ENCODE assay signal across 8 cellular contexts in genomic region chr1:60978421-60979357, GRCh38.
A peak's percentile ranks its signal among the peaks of the same experiment; 100 is the strongest.
DNase-seq lines count a peak whose midpoint lies in the region; ATAC-seq, FAIRE-seq and TF ChIP-seq lines count a peak whose summit lies in the region.

No MANE protein-coding gene starts in this region.

- no peak overlapping the region for H3K4me2 ChIP-seq in mesenchymal stem cell (ENCODE audit: low read length, poor library complexity, severe bottlenecking)

- TF ChIP-seq CTCF in bronchial epithelial cell (IDR thresholded peaks at IDR 0.05; ENCODE audit: insufficient read depth, low read length, severe bottlenecking) (peak; percentile 89), testis (IDR thresholded peaks at IDR 0.05) (no peak)

- no peak overlapping the region for H4K8ac ChIP-seq in mesenchymal stem cell (ENCODE audit: low read length)

- H4K91ac ChIP-seq in mesenchymal stem cell (ENCODE audit: low read length), result no peak overlapping the region

- ATAC-seq in GM19035 (IDR thresholded peaks at IDR 0.05; ENCODE audit: unreplicated experiment) (peak; percentile 79), HG03342 (IDR thresholded peaks at IDR 0.05; ENCODE audit: unreplicated experiment) (peak; percentile 62)

- H2BK120ac ChIP-seq in mesenchymal stem cell (ENCODE audit: low read depth, low read length), result no peak overlapping the region

- H2AK5ac ChIP-seq in mesenchymal stem cell (ENCODE audit: low read length, severe bottlenecking), result no peak overlapping the region

- H3K36me3 ChIP-seq in CD4-positive, alpha-beta memory T cell (ENCODE audit: insufficient read depth, low read length), result no peaks in the 10 kb centered on the region
- H3K36me3 ChIP-seq in bronchial epithelial cell (ENCODE audit: control insufficient read depth, insufficient read depth, low read length) (no peaks in the 10 kb centered on the region), mesenchymal stem cell (ENCODE audit: control insufficient read depth in 1 of 2, insufficient read depth in 2 of 2, low read depth in 1 of 2, low read length in 2 of 2) (no peaks in the 10 kb centered on the region), testis (ENCODE audit: low read depth, missing control alignments) (no peaks in the 10 kb centered on the region)

- H3K79me1 ChIP-seq in mesenchymal stem cell (replicated peaks; ENCODE audit: low read length, poor library complexity, severe bottlenecking), result no peaks in the 10 kb centered on the region

- in situ Hi-C loops in SK-MEL-5 (cut with HindIII; ENCODE audit: low pct_unique_long_range_greater_than_20kb, low sequenced_read_pairs), result no loop called here

- no peaks in the 10 kb centered on the region for H3K9me3 ChIP-seq in CD4-positive, alpha-beta memory T cell (ENCODE audit: control insufficient read depth in 1 of 2, low read length in 2 of 2)
- no peaks in the 10 kb centered on the region for H3K9me3 ChIP-seq in mesenchymal stem cell (ENCODE audit: control insufficient read depth, low read length)
- H3K9me3 ChIP-seq in testis, result no peaks in the 10 kb centered on the region

- no peak overlapping the region for H3K23ac ChIP-seq in mesenchymal stem cell (ENCODE audit: low read length in 2 of 2)

- no peaks in the 10 kb centered on the region for H3K36me3 Mint-ChIP-seq in CD4-positive, alpha-beta memory T cell

- no peak overlapping the region for H3K27ac ChIP-seq in CD4-positive, alpha-beta memory T cell (ENCODE audit: low read depth, low read length)
- H3K27ac ChIP-seq in mesenchymal stem cell (ENCODE audit: low read length, poor library complexity, severe bottlenecking) (no peak overlapping the region), testis (no peak overlapping the region)

- TF ChIP-seq POLR2A in testis (IDR thresholded peaks at IDR 0.05), result no peak

- no peak overlapping the region for H3K4me3 Mint-ChIP-seq in CD4-positive, alpha-beta memory T cell

- no peak overlapping the region for H3K4ac ChIP-seq in mesenchymal stem cell (ENCODE audit: low read depth in 1 of 2, low read length in 2 of 2)

- H2BK5ac ChIP-seq in mesenchymal stem cell (ENCODE audit: low read depth, low read length, poor library complexity, severe bottlenecking), result no peak overlapping the region

- no peaks in the 10 kb centered on the region for H3K9me3 Mint-ChIP-seq in CD4-positive, alpha-beta memory T cell

- peak in 4 of 5 donors; percentile 20 to 34 (median 22) for DNase-seq in CD4-positive, alpha-beta memory T cell
- peak; percentile 58 for DNase-seq in SK-MEL-5 (ENCODE audit: low read depth, low spot score)
- peak; percentile 49 for DNase-seq in bronchial epithelial cell (ENCODE audit: low read depth)
- peak; percentile 41 for DNase-seq in mesenchymal stem cell
- DNase-seq in testis, result no peak
- DNase-seq in NCI-H226, result no peak

- no peak overlapping the region for H2AFZ ChIP-seq in mesenchymal stem cell (ENCODE audit: low read depth, low read length)

- H2BK15ac ChIP-seq in mesenchymal stem cell (ENCODE audit: low read depth, poor library complexity, severe bottlenecking), result no peak overlapping the region

- no peak overlapping the region for H3K27ac Mint-ChIP-seq in CD4-positive, alpha-beta memory T cell

- CTCF ChIA-PET in CD4-positive, alpha-beta memory T cell (lab: Charles Lee; ENCODE audit: partially characterized antibody), result interaction anchor here (0.7 to 2.7 kb wide), 12 partner anchors 9 to 610 kb away, joined by 3 to 18 read pairs (median 6); no protein-coding TSS in a partner anchor

- H3K18ac ChIP-seq in mesenchymal stem cell (ENCODE audit: low read depth in 1 of 2, low read length in 2 of 2), result no peak overlapping the region

- H3K14ac ChIP-seq in mesenchymal stem cell (ENCODE audit: low read length in 2 of 2), result peak overlapping the region in 1 of 2 experiments; percentile 18

- POLR2A ChIA-PET in CD4-positive, alpha-beta memory T cell (lab: Charles Lee; ENCODE audit: partially characterized antibody), result no interaction called here

- H3K9ac ChIP-seq in mesenchymal stem cell (ENCODE audit: low read length), result no peak overlapping the region

- no peaks in the 10 kb centered on the region for H3K4me1 ChIP-seq in CD4-positive, alpha-beta memory T cell (ENCODE audit: insufficient read depth, low read length)
- no peaks in the 10 kb centered on the region for H3K4me1 ChIP-seq in mesenchymal stem cell (ENCODE audit: control insufficient read depth, insufficient read depth, low read depth, low read length)
- H3K4me1 ChIP-seq in testis, result peaks cover 14% of the 10 kb centered on the region

- H3K27me3 Mint-ChIP-seq in CD4-positive, alpha-beta memory T cell, result peaks cover 2 to 4% of the 10 kb centered on the region in 2 donors

- no peaks in the 10 kb centered on the region for H3K4me1 Mint-ChIP-seq in CD4-positive, alpha-beta memory T cell

- FAIRE-seq in bronchial epithelial cell (lab: Jason Lieb, UNC), result peak; percentile 68

- intact Hi-C loops in CD4-positive, alpha-beta memory T cell (cut with micrococcal nuclease), result loop anchor here (1.0 kb wide), 1 partner anchor 475 kb away; no protein-coding TSS in a partner anchor
- intact Hi-C loops in testis (cut with DNase I; ENCODE audit: low total_unique reads), result loop anchor here (10.0 kb wide), 1 partner anchor 66 kb away; no protein-coding TSS in a partner anchor

- H2BK12ac ChIP-seq in mesenchymal stem cell (ENCODE audit: low read length in 2 of 2), result no peak overlapping the region

- no peaks in the 10 kb centered on the region for H3K27me3 ChIP-seq in CD4-positive, alpha-beta memory T cell (ENCODE audit: insufficient read depth, low read length)
- H3K27me3 ChIP-seq in bronchial epithelial cell (ENCODE audit: control insufficient read depth, insufficient read depth, low read length) (no peaks in the 10 kb centered on the region), mesenchymal stem cell (ENCODE audit: control insufficient read depth in 1 of 2, insufficient read depth in 1 of 2, low read length in 2 of 2) (no peaks in the 10 kb centered on the region), testis (no peaks in the 10 kb centered on the region)

- no peak overlapping the region for H3K4me3 ChIP-seq in CD4-positive, alpha-beta memory T cell (ENCODE audit: low read length in 2 of 2)
- H3K4me3 ChIP-seq in bronchial epithelial cell (ENCODE audit: low read depth, low read length) (no peak overlapping the region), mesenchymal stem cell (ENCODE audit: insufficient read depth in 1 of 2, low read depth in 1 of 2, low read length in 2 of 2) (no peak overlapping the region), testis (no peak overlapping the region)

- 50% methylated on average over 2 of the region's 4 CpGs for WGBS in mesenchymal stem cell
- 75 to 77% methylated on average over 4 of the region's 4 CpGs for WGBS in testis, 2 donors

Comparison
In these comparisons a context has a peak if more than half of its experiments do, and no peak if none do; other contexts are left out.
1. DNase-seq: peak in CD4-positive, alpha-beta memory T cell (4 of 5), SK-MEL-5 (single experiment), bronchial epithelial cell (single experiment) and mesenchymal stem cell (single experiment); none in testis (single experiment) and NCI-H226 (single experiment).